1 cellular context compared by ENCODE assay signal in genomic region chr7:92873776-92874175, GRCh38.
TF ChIP-seq lines count a peak whose summit lies in the region.

No MANE protein-coding gene starts in this region.

TF ChIP-seq in SK-N-SH treated with all-trans-retinoic acid at 6 μM for 48 hours, 23 proteins besides CTCF, POLR2A, EP300 and RAD21 (continued from another document):
- TF ChIP-seq POU6F1 (CRISPR knock-in tag; IDR thresholded peaks at IDR 0.05; ENCODE audit: borderline replicate concordance, low read depth) = peak; percentile 78; the same call in 1 of the 2 replicates
- no peak for TF ChIP-seq BACH2 (CRISPR knock-in tag; IDR thresholded peaks at IDR 0.05; ENCODE audit: borderline replicate concordance)
- 0 out of 2 replicates have a peak, but pooled peaks have one; percentile 3 for TF ChIP-seq ZC3H10 (CRISPR knock-in tag; IDR thresholded peaks at IDR 0.05)
- peak; percentile 88 for TF ChIP-seq CREB5 (CRISPR knock-in tag; IDR thresholded peaks at IDR 0.05; ENCODE audit: low read depth)
- peak; percentile 70; the same call in 1 of the 2 replicates for TF ChIP-seq CSDC2 (CRISPR knock-in tag; IDR thresholded peaks at IDR 0.05)
- TF ChIP-seq ZNF565 (CRISPR knock-in tag; conservative IDR thresholded peaks at IDR 0.05; ENCODE audit: low read depth) = no peak
- peak; percentile 80 for TF ChIP-seq SNAI2 (CRISPR knock-in tag; IDR thresholded peaks at IDR 0.05)
- peak; percentile 76; the same call in 1 of the 2 replicates for TF ChIP-seq ZFP3 (CRISPR knock-in tag; IDR thresholded peaks at IDR 0.05)
- no peak for TF ChIP-seq OSR1 (CRISPR knock-in tag; IDR thresholded peaks at IDR 0.05)
TF ChIP-seq in SK-N-SH treated with all-trans-retinoic acid at 6 μM for 48 hours: peak in this region for 13.
